ENCODE assay signal across 14 cellular contexts in the genomic region with DNA sequence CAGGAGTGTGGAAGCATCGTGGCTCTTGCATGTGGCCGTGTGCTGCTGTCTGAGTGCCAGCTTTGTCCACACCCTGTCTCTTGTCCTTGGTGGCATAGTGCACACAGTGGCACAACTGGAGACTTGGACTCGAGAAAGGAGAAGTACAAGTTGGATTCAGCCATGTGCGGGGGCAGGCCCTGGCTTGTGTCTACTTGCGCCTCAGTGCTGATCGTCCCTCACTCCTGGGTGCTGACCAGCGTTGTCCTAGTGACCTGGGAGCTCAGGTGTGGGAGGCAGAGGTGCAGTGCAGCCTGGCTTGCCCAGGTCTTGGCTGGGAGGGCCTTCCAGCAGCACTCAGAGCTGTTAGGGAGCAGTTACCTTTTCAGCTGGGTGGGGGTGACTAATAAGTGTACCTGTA. TPM values are rescaled to one million over a fixed set of nuclear protein-coding genes. Genes with fewer than 3 reads are reported as not detected.
DNase-seq lines count a peak whose midpoint lies in the region; ATAC-seq, FAIRE-seq and TF ChIP-seq lines count a peak whose summit lies in the region.
"Had no signal": no experiment of that assay in that cellular context is flagged by ENCODE, and none has a peak within 500 bp of the region (broad histone marks: within the 10 kb centered on the region; RNA-seq: fewer than 3 reads in every experiment).

No MANE protein-coding gene starts in this region.

- H4K20me1 ChIP-seq in IMR-90 (ENCODE audit: insufficient read depth, low read length), result peaks cover 87% of the 10 kb centered on the region

- CTCF ChIA-PET in IMR-90 (lab: Yijun Ruan, JAX), result no interaction called here

- TF ChIP-seq RAD21 in IMR-90 (IDR thresholded peaks at IDR 0.05; ENCODE audit: low read length), result no peak

- peaks cover 0 to under 1% (median 0%) of the 10 kb centered on the region in 5 experiments for H3K9me3 Mint-ChIP-seq in brain
- no peaks in the 10 kb centered on the region for H3K9me3 Mint-ChIP-seq in stimulated activated effector memory CD8-positive, alpha-beta T cell treated with anti-CD3 and anti-CD28 coated beads, Interleukin-12 subunit alpha, Interleukin-12 subunit beta, amount 100 ng/mL, for 72 hours

- H2BK20ac ChIP-seq in IMR-90 (ENCODE audit: low read depth, low read length), result no peak overlapping the region

- no peak overlapping the region for H2AK9ac ChIP-seq in IMR-90 (replicated peaks; ENCODE audit: low read depth, low read length, poor library complexity)

- BruUV-seq in IMR-90 (replicated peaks; lab: Mats Ljungman, UMichigan), result no TSS peak

- no peaks in the 10 kb centered on the region for H3K27me3 Mint-ChIP-seq in brain

- H2AFZ ChIP-seq in IMR-90 (replicated peaks; ENCODE audit: low read length, poor library complexity), result no peak overlapping the region

- H3K23ac ChIP-seq in IMR-90 (ENCODE audit: low read depth, low read length), result 0 out of 2 replicates have a peak overlapping the region, but pooled peaks have one; percentile 31

- H2BK5ac ChIP-seq in IMR-90 (ENCODE audit: low read depth, low read length, poor library complexity, severe bottlenecking), result no peak overlapping the region

- TF ChIP-seq CTCF in IMR-90 (conservative IDR thresholded peaks at IDR 0.05; ENCODE audit: low read depth, low read length), result no peak
- TF ChIP-seq CTCF in brain (conservative IDR thresholded peaks at IDR 0.05), result no peak
- TF ChIP-seq CTCF in kidney (IDR thresholded peaks at IDR 0.05; ENCODE audit: borderline replicate concordance, extremely low read depth, insufficient read depth), result no peak

- intact Hi-C loops in IMR-90 (cut with micrococcal nuclease), result no loop called here
- intact Hi-C loops in kidney (cut with DNase I), result no loop called here

- H3K27ac Mint-ChIP-seq in brain, result peak overlapping the region in 4 of 5 experiments; percentile 6 to 76 (median 45)
- peak overlapping the region; percentile 41 for H3K27ac Mint-ChIP-seq in stimulated activated effector memory CD8-positive, alpha-beta T cell treated with anti-CD3 and anti-CD28 coated beads, Interleukin-12 subunit alpha, Interleukin-12 subunit beta, amount 100 ng/mL, for 72 hours

- H3K9ac ChIP-seq in IMR-90 (ENCODE audit: low read depth, low read length) (no peak overlapping the region), kidney (ENCODE audit: low read length in 2 of 2) (no peak overlapping the region)

- H2BK15ac ChIP-seq in IMR-90 (ENCODE audit: low read depth, low read length), result no peak overlapping the region

- no peak overlapping the region for H3K4ac ChIP-seq in IMR-90 (ENCODE audit: low read depth, low read length)

- no peak overlapping the region for H4K5ac ChIP-seq in IMR-90 (ENCODE audit: low read depth, low read length)

- DNase-seq in IMR-90 (no peak), kidney (peak; percentile 75), cerebellum (ENCODE audit: low spot score) (no peak), erythroblast (lab: John Stamatoyannopoulos, UW) (no peak)
- DNase-seq in stimulated activated effector memory CD8-positive, alpha-beta T cell treated with anti-CD3 and anti-CD28 coated beads, Interleukin-12 subunit alpha, Interleukin-12 subunit beta, amount 100 ng/mL, for 72 hours (ENCODE audit: low spot score in 2 of 2), result no peak
- DNase-seq: activated naive CD4-positive, alpha-beta T cell treated with Interleukin-2 at 50 U/mL for 16 hours; NCI-H446; stimulated activated CD4-positive, alpha-beta T cell treated with anti-CD3 and anti-CD28 coated beads, Interleukin-4, amount 100 ng/mL, for 24 hours had no signal

- H3K36me3 ChIP-seq in IMR-90 (ENCODE audit: control insufficient read depth, insufficient read depth, low read length) (peaks cover 5% of the 10 kb centered on the region; the same call in 1 of the 2 replicates), kidney (ENCODE audit: control insufficient read depth in 1 of 2, insufficient read depth in 2 of 2, low read length in 2 of 2) (no peaks in the 10 kb centered on the region)

- H3K36me3 Mint-ChIP-seq in brain, result peaks cover 51% of the 10 kb centered on the region
- peaks cover 18% of the 10 kb centered on the region for H3K36me3 Mint-ChIP-seq in stimulated activated effector memory CD8-positive, alpha-beta T cell treated with anti-CD3 and anti-CD28 coated beads, Interleukin-12 subunit alpha, Interleukin-12 subunit beta, amount 100 ng/mL, for 72 hours

- H3K9me3 ChIP-seq in IMR-90 (ENCODE audit: control insufficient read depth, insufficient read depth, low read length) (no peaks in the 10 kb centered on the region), kidney (ENCODE audit: control insufficient read depth in 1 of 2, low read length in 2 of 2) (no peaks in the 10 kb centered on the region)
- H3K9me3 ChIP-seq: thoracic aorta had no signal

- H3K14ac ChIP-seq in IMR-90 (replicated peaks; ENCODE audit: low read depth, low read length), result no peak overlapping the region

- H3K27me3 ChIP-seq in IMR-90 (ENCODE audit: control insufficient read depth, insufficient read depth, low read length), result no peaks in the 10 kb centered on the region

- no peak overlapping the region for H3K4me2 ChIP-seq in IMR-90 (ENCODE audit: low read depth, low read length)

- 89% methylated on average over 3 of the region's 7 CpGs; no CpG with 5 or more reads in 1 of the 2 experiments for WGBS in IMR-90 (ENCODE audit: extremely low coverage in 2 of 2, insufficient read length in 1 of 2), 2 experiments

- FAIRE-seq in kidney (lab: Jason Lieb, UNC), result no peak
- FAIRE-seq: GM18507 had no signal

- in situ Hi-C loops in IMR-90 (cut with MboI; ENCODE audit: low sequenced_read_pairs), result no loop called here

- H3K4me1 ChIP-seq in IMR-90 (ENCODE audit: control insufficient read depth, insufficient read depth, low read length) (peaks cover 9% of the 10 kb centered on the region), kidney (ENCODE audit: control insufficient read depth in 1 of 2, insufficient read depth in 1 of 2, low read depth in 1 of 2, low read length in 2 of 2) (peaks cover 38 to 42% of the 10 kb centered on the region in 2 donors)

- POLR2A ChIA-PET in IMR-90 (lab: Charles Lee; ENCODE audit: unreplicated experiment), result no interaction called here

- H3K4me3 ChIP-seq in IMR-90 (ENCODE audit: insufficient read depth, low read depth, low read length) (no peak overlapping the region), kidney (ENCODE audit: low read length in 2 of 2) (no peak overlapping the region)
- H3K4me3 ChIP-seq: thoracic aorta had no signal

- no peak overlapping the region for H3K4me3 Mint-ChIP-seq in brain
- H3K4me3 Mint-ChIP-seq in stimulated activated effector memory CD8-positive, alpha-beta T cell treated with anti-CD3 and anti-CD28 coated beads, Interleukin-12 subunit alpha, Interleukin-12 subunit beta, amount 100 ng/mL, for 72 hours, result no peak overlapping the region

- no peak overlapping the region for H4K8ac ChIP-seq in IMR-90 (ENCODE audit: low read depth in 2 of 2, low read length in 2 of 2)

- TF ChIP-seq POLR2A in IMR-90 (IDR thresholded peaks at IDR 0.05; ENCODE audit: low read depth, low read length) (no peak), erythroblast (IDR thresholded peaks at IDR 0.05; ENCODE audit: low read length) (no peak)

- H2BK120ac ChIP-seq in IMR-90 (ENCODE audit: low read depth, low read length), result no peak overlapping the region

- H4K91ac ChIP-seq in IMR-90 (ENCODE audit: insufficient read depth, low read depth, low read length), result no peak overlapping the region

- ATAC-seq in IMR-90 (ENCODE audit: low read depth) (no peak), GM21529 (IDR thresholded peaks at IDR 0.05; ENCODE audit: unreplicated experiment) (no peak), GM19328 (IDR thresholded peaks at IDR 0.05; ENCODE audit: unreplicated experiment) (no peak)
- ATAC-seq in stimulated activated effector memory CD8-positive, alpha-beta T cell treated with anti-CD3 and anti-CD28 coated beads, Interleukin-12 subunit alpha, Interleukin-12 subunit beta, amount 100 ng/mL, for 72 hours, result no peak
- ATAC-seq: activated CD4-positive, CD25-positive, alpha-beta regulatory T cell treated with anti-CD3 and anti-CD28 coated beads, Interleukin-2, amount 50 U/mL, for 24 hours had no signal

- peaks cover 76% of the 10 kb centered on the region for H3K4me1 Mint-ChIP-seq in brain
- H3K4me1 Mint-ChIP-seq in stimulated activated effector memory CD8-positive, alpha-beta T cell treated with anti-CD3 and anti-CD28 coated beads, Interleukin-12 subunit alpha, Interleukin-12 subunit beta, amount 100 ng/mL, for 72 hours, result peaks cover 63% of the 10 kb centered on the region

- peak overlapping the region; percentile 20; the same call in 1 of the 2 replicates for H2AK5ac ChIP-seq in IMR-90 (ENCODE audit: low read depth, low read length)

- no peak overlapping the region for H3K18ac ChIP-seq in IMR-90 (ENCODE audit: low read depth, low read length)

- no peak overlapping the region for H3K56ac ChIP-seq in IMR-90 (ENCODE audit: extremely low read depth, insufficient read depth, low read length)

- peaks cover 53% of the 10 kb centered on the region for H3K9me1 ChIP-seq in IMR-90 (ENCODE audit: insufficient read depth, low read length)

- dilution Hi-C loops in IMR-90 (cut with HindIII; ENCODE audit: low sequenced_read_pairs, unreplicated experiment), result no loop called here

- H3K79me1 ChIP-seq in IMR-90 (ENCODE audit: low read depth in 1 of 2, low read length in 2 of 2), result peaks cover 17 to 81% of the 10 kb centered on the region in 2 experiments; a peak in 3 of 4 replicates

- no peak overlapping the region for H3K27ac ChIP-seq in IMR-90 (ENCODE audit: insufficient read depth, low read length)
- H3K27ac ChIP-seq in kidney (ENCODE audit: low read depth in 2 of 2, low read length in 2 of 2), result no peak overlapping the region
- H3K27ac ChIP-seq: thoracic aorta had no signal

TF ChIP-seq in IMR-90, 13 proteins besides CTCF, POLR2A, EP300 and RAD21 (continues in another document):
- TF ChIP-seq CEBPB (IDR thresholded peaks at IDR 0.05; ENCODE audit: low read depth, low read length) (no peak), MXI1 (IDR thresholded peaks at IDR 0.05; ENCODE audit: borderline replicate concordance, low read depth, low read length) (no peak), MAFK (IDR thresholded peaks at IDR 0.05; ENCODE audit: low read depth, low read length) (no peak), BHLHE40 (IDR thresholded peaks at IDR 0.05; ENCODE audit: low read depth, low read length) (no peak), FOS (IDR thresholded peaks at IDR 0.05; ENCODE audit: low read depth, low read length) (no peak), RCOR1 (IDR thresholded peaks at IDR 0.05; ENCODE audit: insufficient replicate concordance, low read length) (no peak), MAZ (IDR thresholded peaks at IDR 0.05; ENCODE audit: borderline replicate concordance, low read depth, low read length) (no peak), RFX5 (IDR thresholded peaks at IDR 0.05; ENCODE audit: low read depth, low read length) (no peak)

RNA-seq across cellular contexts. Expression of a gene that starts 20.6 kb away (rescaled TPM):
- total RNA-seq in IMR-90 (2012; rRNA removed), result 111 and 113 TPM in 2 replicates
- polyA plus RNA-seq in IMR-90 (2012; rRNA removed), result 147 and 149 TPM in 2 replicates
- 125 and 140 TPM in 2 replicates for polyA plus RNA-seq in IMR-90 (2012; cell fraction: cytosol; rRNA removed)
- polyA plus RNA-seq in IMR-90 (2012; cell fraction: nucleus; rRNA removed; ENCODE audit: low replicate concordance), result 139 TPM in 2 replicates
- 123 TPM for polyA plus RNA-seq in brain (ENCODE audit: insufficient read depth, low read depth, low replicate concordance)
- 250 TPM for total RNA-seq in kidney
- polyA plus RNA-seq in kidney (ENCODE audit: insufficient read depth, low read depth, low replicate concordance), result 120 TPM
- 185 TPM for total RNA-seq in cerebellum
